ENCODE assay signal across 1 cellular context in genomic region chr2:6921321-6921922, GRCh38.
TF ChIP-seq lines count a peak whose summit lies in the region.

No MANE protein-coding gene starts in this region.

TF ChIP-seq in HepG2, 621 proteins besides CTCF, POLR2A, EP300 and RAD21 (continued from another document and continues in another):
- TF ChIP-seq ZMAT5 (CRISPR knock-in tag; IDR thresholded peaks at IDR 0.05; ENCODE audit: borderline replicate concordance, low read depth) = no peak
- peak; percentile 99 for TF ChIP-seq RXRB (CRISPR knock-in tag; IDR thresholded peaks at IDR 0.05; ENCODE audit: borderline replicate concordance)
- peak; percentile 75 for TF ChIP-seq XRCC5 (optimal IDR thresholded peaks at IDR 0.05; ENCODE audit: low read length)
- TF ChIP-seq SNAPC4 (CRISPR knock-in tag; IDR thresholded peaks at IDR 0.05) = no peak
- TF ChIP-seq ADNP (CRISPR knock-in tag; IDR thresholded peaks at IDR 0.05) = no peak
- TF ChIP-seq GATAD1 (CRISPR knock-in tag; IDR thresholded peaks at IDR 0.05) = peak; percentile 66; the same call in 1 of the 2 replicates
- TF ChIP-seq CHD2 (IDR thresholded peaks at IDR 0.05; ENCODE audit: low read depth, low read length) = no peak
- peak; percentile 98 for TF ChIP-seq NR2F6 (IDR thresholded peaks at IDR 0.05)
- peak; percentile 99 for TF ChIP-seq NR2F6 (CRISPR knock-in tag; IDR thresholded peaks at IDR 0.05)
- no peak for TF ChIP-seq ZNF709 (CRISPR knock-in tag; IDR thresholded peaks at IDR 0.05)
- peak; percentile 68 for TF ChIP-seq CBFB (CRISPR knock-in tag; IDR thresholded peaks at IDR 0.05)
- TF ChIP-seq ZNF280B (CRISPR knock-in tag; IDR thresholded peaks at IDR 0.05; ENCODE audit: borderline replicate concordance) = no peak
- TF ChIP-seq AGO2 (optimal IDR thresholded peaks at IDR 0.05; ENCODE audit: low read depth, low read length) = peak; percentile 55
- TF ChIP-seq TEAD2 (CRISPR knock-in tag; IDR thresholded peaks at IDR 0.05) = no peak
- no peak for TF ChIP-seq EED (CRISPR knock-in tag; IDR thresholded peaks at IDR 0.05)
- TF ChIP-seq MXD3 (CRISPR knock-in tag; IDR thresholded peaks at IDR 0.05) = no peak
- peak; percentile 80 for TF ChIP-seq ZNF574 (CRISPR knock-in tag; IDR thresholded peaks at IDR 0.05)
- TF ChIP-seq ZNF567 (CRISPR knock-in tag; IDR thresholded peaks at IDR 0.05; ENCODE audit: borderline replicate concordance) = no peak
- peak; percentile 94; the same call in 1 of the 2 replicates for TF ChIP-seq IKZF5 (CRISPR knock-in tag; IDR thresholded peaks at IDR 0.05)
- TF ChIP-seq HOXA5 (CRISPR knock-in tag; IDR thresholded peaks at IDR 0.05) = no peak
- TF ChIP-seq ZHX1 (CRISPR knock-in tag; IDR thresholded peaks at IDR 0.05; ENCODE audit: low read depth) = peak; percentile 61; the same call in 1 of the 2 replicates
- TF ChIP-seq ZNF609 (CRISPR knock-in tag; IDR thresholded peaks at IDR 0.05; ENCODE audit: borderline replicate concordance) = peak; percentile 94
- TF ChIP-seq KDM3A (CRISPR knock-in tag; IDR thresholded peaks at IDR 0.05; ENCODE audit: low read depth) = peak; percentile 81
- TF ChIP-seq TBP (CRISPR knock-in tag; IDR thresholded peaks at IDR 0.05) = no peak
- TF ChIP-seq PLSCR1 (CRISPR knock-in tag; IDR thresholded peaks at IDR 0.05; ENCODE audit: borderline replicate concordance) = no peak
- no peak for TF ChIP-seq KDM5A (IDR thresholded peaks at IDR 0.05; ENCODE audit: borderline replicate concordance, low read length)
- TF ChIP-seq BCL6 (CRISPR knock-in tag; IDR thresholded peaks at IDR 0.05) = peak; percentile 99
- TF ChIP-seq SMAD1 (CRISPR knock-in tag; IDR thresholded peaks at IDR 0.05; ENCODE audit: borderline replicate concordance, low read depth) = no peak
- TF ChIP-seq MIER2 (CRISPR knock-in tag; IDR thresholded peaks at IDR 0.05) = peak; percentile 74; the same call in 1 of the 2 replicates
- peak; percentile 99 for TF ChIP-seq ESRRA (CRISPR knock-in tag; IDR thresholded peaks at IDR 0.05; ENCODE audit: low read depth)
- TF ChIP-seq THAP7 (CRISPR knock-in tag; IDR thresholded peaks at IDR 0.05) = no peak; the same call in 1 of the 2 replicates
- no peak for TF ChIP-seq ZNF234 (CRISPR knock-in tag; conservative IDR thresholded peaks at IDR 0.05)
- TF ChIP-seq DR1 (CRISPR knock-in tag; IDR thresholded peaks at IDR 0.05) = no peak; the same call in 1 of the 2 replicates
- no peak for TF ChIP-seq ZFP62 (CRISPR knock-in tag; IDR thresholded peaks at IDR 0.05)
- TF ChIP-seq THAP8 (CRISPR knock-in tag; IDR thresholded peaks at IDR 0.05; ENCODE audit: borderline replicate concordance) = no peak; the same call in 1 of the 2 replicates
- peak; percentile 74 for TF ChIP-seq ELF3 (CRISPR knock-in tag; IDR thresholded peaks at IDR 0.05)
- TF ChIP-seq ZNF761 (CRISPR knock-in tag; conservative IDR thresholded peaks at IDR 0.05) = peak; percentile 52; the same call in 1 of the 2 replicates
- peak; percentile 87 for TF ChIP-seq HNF4G (IDR thresholded peaks at IDR 0.05; ENCODE audit: borderline replicate concordance, low read depth, low read length)
- peak; percentile 73; the same call in 1 of the 2 replicates for TF ChIP-seq HNF4G (CRISPR knock-in tag; IDR thresholded peaks at IDR 0.05; ENCODE audit: borderline replicate concordance, low read depth)
- peak; percentile 4; the same call in 1 of the 2 replicates for TF ChIP-seq STAG1 (CRISPR knock-in tag; IDR thresholded peaks at IDR 0.05)
